In the genomic region with DNA sequence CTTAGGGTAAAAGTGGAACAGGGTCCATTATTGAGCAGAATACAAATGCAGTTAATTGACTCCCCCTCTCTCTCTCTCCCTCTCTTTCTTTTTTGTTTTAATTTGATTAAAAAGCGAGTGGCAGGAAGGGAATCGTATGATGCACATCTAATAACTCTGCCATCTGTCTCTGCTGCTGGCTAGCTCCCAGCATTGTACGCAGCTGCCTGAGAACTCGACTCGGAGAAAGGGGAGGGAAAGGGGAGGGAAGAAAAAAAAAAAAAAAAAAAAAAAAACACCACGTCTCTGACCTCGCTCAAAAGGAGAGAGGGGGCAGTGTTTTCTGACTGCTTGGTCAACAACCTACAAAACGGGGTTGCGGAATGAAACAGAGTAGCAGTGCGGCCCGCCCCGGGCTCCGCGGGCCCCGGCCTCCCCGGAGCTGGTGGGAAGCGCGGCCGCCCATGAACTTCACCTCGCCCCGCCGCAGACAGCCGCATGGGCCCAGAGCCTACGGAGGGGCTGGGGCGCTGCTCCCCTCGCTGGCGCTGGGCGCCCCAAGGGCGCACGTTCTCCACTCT, we compare ENCODE assay signal across 8 cellular contexts.
DNase-seq lines count a peak whose midpoint lies in the region; ATAC-seq, FAIRE-seq and TF ChIP-seq lines count a peak whose summit lies in the region.

No MANE protein-coding gene starts in this region.

- TF ChIP-seq CTCF in dorsolateral prefrontal cortex (IDR thresholded peaks at IDR 0.05 in 54 of 56, conservative IDR thresholded peaks at IDR 0.05 in 2 of 56; ENCODE audit: low read depth in 1 of 56, partially characterized antibody in 56 of 56) = peak in 43 of 56 donors; percentile 6 to 57 (median 29)

- peak overlapping the region; percentile 88 to 100 (median 99) for H3K27ac ChIP-seq in dorsolateral prefrontal cortex
- no peak overlapping the region for H3K27ac ChIP-seq in CD4-positive, alpha-beta memory T cell (ENCODE audit: low read depth, low read length)

- peaks cover 15 to 24% of the 10 kb centered on the region in 2 donors for H3K27me3 Mint-ChIP-seq in CD4-positive, alpha-beta memory T cell

- peak overlapping the region in 1 of 8 donors; percentile 13 for H3K4me3 Mint-ChIP-seq in CD4-positive, alpha-beta memory T cell

- no peak for FAIRE-seq in RCC 7860 (lab: Jason Lieb, UNC)

- intact Hi-C loops in dorsolateral prefrontal cortex (cut with DNase I) = loop anchor here (2.0 to 10.0 kb wide), 5 partner anchors 85 to 460 kb away; a partner anchor contains a TSS
- intact Hi-C loops in CD4-positive, alpha-beta memory T cell (cut with micrococcal nuclease) = no loop called here

- H3K4me1 Mint-ChIP-seq in CD4-positive, alpha-beta memory T cell = peaks cover 4 to 11% (median 5%) of the 10 kb centered on the region in 4 donors

- DNase-seq in GM04504 (ENCODE audit: low read depth) = peak; percentile 93
- DNase-seq in HuH-7 (ENCODE audit: low spot score) = peak; percentile 30
- DNase-seq in RCC 7860 (ENCODE audit: low spot score) = peak; percentile 24
- DNase-seq in dorsolateral prefrontal cortex = peak; percentile 65 to 88 (median 84)
- DNase-seq in left kidney (ENCODE audit: low read depth, low spot score) = peak; percentile 96
- peak; percentile 29 for DNase-seq in stimulated activated naive CD8-positive, alpha-beta T cell treated with anti-CD3 and anti-CD28 coated beads, Interleukin-15, Interleukin-2, amounts not matched to agents 100 U/mL and 50 U/mL, for 24 hours
- no peak for DNase-seq in CD4-positive, alpha-beta memory T cell

- no peak overlapping the region for H3K27ac Mint-ChIP-seq in CD4-positive, alpha-beta memory T cell

- H3K4me3 ChIP-seq in dorsolateral prefrontal cortex = peak overlapping the region; percentile 47 to 86 (median 75)
- H3K4me3 ChIP-seq in CD4-positive, alpha-beta memory T cell (ENCODE audit: low read length in 2 of 2) = no peak overlapping the region

- no peaks in the 10 kb centered on the region for H3K36me3 ChIP-seq in CD4-positive, alpha-beta memory T cell (ENCODE audit: insufficient read depth, low read length)

- H3K4me1 ChIP-seq in CD4-positive, alpha-beta memory T cell (ENCODE audit: insufficient read depth, low read length) = no peaks in the 10 kb centered on the region

- no peaks in the 10 kb centered on the region for H3K27me3 ChIP-seq in dorsolateral prefrontal cortex
- no peaks in the 10 kb centered on the region for H3K27me3 ChIP-seq in CD4-positive, alpha-beta memory T cell (ENCODE audit: insufficient read depth, low read length)

- peak; percentile 44 for ATAC-seq in GM21576 (IDR thresholded peaks at IDR 0.05; ENCODE audit: unreplicated experiment)
- peak; percentile 68 for ATAC-seq in stimulated activated naive CD8-positive, alpha-beta T cell treated with anti-CD3 and anti-CD28 coated beads, Interleukin-15, Interleukin-2, amounts not matched to agents 100 U/mL and 50 U/mL, for 24 hours

- H3K9me3 ChIP-seq in CD4-positive, alpha-beta memory T cell (ENCODE audit: control insufficient read depth in 1 of 2, low read length in 2 of 2) = no peaks in the 10 kb centered on the region

- H3K36me3 Mint-ChIP-seq in CD4-positive, alpha-beta memory T cell = no peaks in the 10 kb centered on the region

- H3K9me3 Mint-ChIP-seq in CD4-positive, alpha-beta memory T cell = peaks cover 0 to 7% (median 1%) of the 10 kb centered on the region in 8 donors

- POLR2A ChIA-PET in CD4-positive, alpha-beta memory T cell (lab: Charles Lee; ENCODE audit: partially characterized antibody) = no interaction called here

- CTCF ChIA-PET in CD4-positive, alpha-beta memory T cell (lab: Charles Lee; ENCODE audit: partially characterized antibody) = interaction anchor here (0.7 kb wide), 1 partner anchor 335 kb away, joined by 3 read pairs; no protein-coding TSS in a partner anchor

Comparison
In these comparisons a context has a peak if more than half of its experiments do, and no peak if none do; other contexts are left out.
1. DNase-seq: peak in GM04504 (single experiment), HuH-7 (single experiment), RCC 7860 (single experiment), dorsolateral prefrontal cortex (10 of 10), left kidney (single experiment) and stimulated activated naive CD8-positive, alpha-beta T cell treated with anti-CD3 and anti-CD28 coated beads, Interleukin-15, Interleukin-2, amounts not matched to agents 100 U/mL and 50 U/mL, for 24 hours (single experiment); none in CD4-positive, alpha-beta memory T cell (0 of 5).
2. H3K4me3 ChIP-seq: peak in dorsolateral prefrontal cortex (59 of 59); none in CD4-positive, alpha-beta memory T cell (0 of 2).